In genomic region chr7:35036361-35037171, GRCh38 we compare ENCODE assay signal across 8 cellular contexts. TPM values are rescaled to one million over a fixed set of nuclear protein-coding genes. Genes with fewer than 3 reads are reported as not detected.
A peak's percentile ranks its signal among the peaks of the same experiment; 100 is the strongest.
DNase-seq lines count a peak whose midpoint lies in the region; ATAC-seq and TF ChIP-seq lines count a peak whose summit lies in the region.

No MANE protein-coding gene starts in this region.

- no peaks in the 10 kb centered on the region for H3K36me3 ChIP-seq in iPS DF 6.9 (ENCODE audit: control insufficient read depth, insufficient read depth, low read length)

- H3K4me3 Mint-ChIP-seq in T-helper 2 cell treated with Interferon-gamma antibody and Interleukin-4, amounts not matched to agents 5 μg/mL and 100 μg/mL, for 36 hours = peak overlapping the region; percentile 89
- peak overlapping the region; percentile 82 to 99 (median 92) for H3K4me3 Mint-ChIP-seq in brain

- ATAC-seq in GM21423 (IDR thresholded peaks at IDR 0.05; ENCODE audit: unreplicated experiment) (peak; percentile 15), sciatic nerve (peak; percentile 37)

- no peaks in the 10 kb centered on the region for H3K27me3 ChIP-seq in iPS DF 6.9 (ENCODE audit: control insufficient read depth, insufficient read depth, low read length)

- H3K36me3 Mint-ChIP-seq in T-helper 2 cell treated with Interferon-gamma antibody and Interleukin-4, amounts not matched to agents 5 μg/mL and 100 μg/mL, for 36 hours (ENCODE audit: low read depth) = peaks cover 2% of the 10 kb centered on the region
- no peaks in the 10 kb centered on the region for H3K36me3 Mint-ChIP-seq in brain

- H3K4me1 ChIP-seq in iPS DF 6.9 (ENCODE audit: control insufficient read depth, insufficient read depth, low read length) = peaks cover 2% of the 10 kb centered on the region; the same call in 1 of the 2 replicates

- DNase-seq in COLO668 (lab: John Stamatoyannopoulos, UW; ENCODE audit: unreplicated experiment) (peak; percentile 83), LHCN-M2 (ENCODE audit: low read depth) (peak; percentile 71), iPS DF 6.9 (ENCODE audit: low read depth, low spot score) (no peak), sciatic nerve (ENCODE audit: low spot score) (peak; percentile 75), NCI-H1436 treated with DMSO at 0.1 percent for 48 hours (lab: John Stamatoyannopoulos, UW) (no peak)
- DNase-seq in T-helper 2 cell treated with Interferon-gamma antibody and Interleukin-4, amounts not matched to agents 5 μg/mL and 100 μg/mL, for 36 hours (ENCODE audit: low spot score) = peak; percentile 29

- intact Hi-C loops in sciatic nerve (cut with DNase I) = no loop called here

- H3K27ac Mint-ChIP-seq in T-helper 2 cell treated with Interferon-gamma antibody and Interleukin-4, amounts not matched to agents 5 μg/mL and 100 μg/mL, for 36 hours = peak overlapping the region; percentile 89
- H3K27ac Mint-ChIP-seq in brain = peak overlapping the region; percentile 10 to 96 (median 77)

- H3K4me1 Mint-ChIP-seq in T-helper 2 cell treated with Interferon-gamma antibody and Interleukin-4, amounts not matched to agents 5 μg/mL and 100 μg/mL, for 36 hours (ENCODE audit: low read depth) = peaks cover 22% of the 10 kb centered on the region
- H3K4me1 Mint-ChIP-seq in brain = peaks cover 28% of the 10 kb centered on the region

- H3K27ac ChIP-seq in iPS DF 6.9 (ENCODE audit: low read length) = no peak overlapping the region

- no peaks in the 10 kb centered on the region for H3K9me3 Mint-ChIP-seq in T-helper 2 cell treated with Interferon-gamma antibody and Interleukin-4, amounts not matched to agents 5 μg/mL and 100 μg/mL, for 36 hours
- H3K9me3 Mint-ChIP-seq in brain = no peaks in the 10 kb centered on the region

- H3K4me3 ChIP-seq in iPS DF 6.9 (ENCODE audit: low read length) = peak overlapping the region; percentile 64

- H3K27me3 Mint-ChIP-seq in T-helper 2 cell treated with Interferon-gamma antibody and Interleukin-4, amounts not matched to agents 5 μg/mL and 100 μg/mL, for 36 hours (ENCODE audit: low read depth) = peaks cover 22% of the 10 kb centered on the region
- H3K27me3 Mint-ChIP-seq in brain = no peaks in the 10 kb centered on the region

- no CpG with 5 or more reads among the region's 61 CpGs for WGBS in iPS DF 6.9 (ENCODE audit: insufficient coverage, insufficient read length)

- no peaks in the 10 kb centered on the region for H3K9me3 ChIP-seq in iPS DF 6.9 (ENCODE audit: control insufficient read depth, insufficient read depth, low read length)

- TF ChIP-seq CTCF in brain (conservative IDR thresholded peaks at IDR 0.05) = peak in 1 of 2 experiments; percentile 15

RNA-seq across cellular contexts. Expression of gene DPY19L1, which starts 0.7 kb away (rescaled TPM):
- total RNA-seq in LHCN-M2 (2014; rRNA removed) (74.4 and 81.7 TPM in 2 replicates), sciatic nerve (29.9 TPM)
- polyA plus RNA-seq in LHCN-M2 (2012) = 16.4 TPM
- polyA plus RNA-seq in brain (ENCODE audit: insufficient read depth, low read depth, low replicate concordance) = 7.0 TPM

Comparison
In these comparisons a context has a peak if more than half of its experiments do, and no peak if none do; other contexts are left out.
1. DNase-seq: peak in COLO668 (single experiment), LHCN-M2 (single experiment), T-helper 2 cell treated with Interferon-gamma antibody and Interleukin-4, amounts not matched to agents 5 μg/mL and 100 μg/mL, for 36 hours (single experiment) and sciatic nerve (single experiment); none in iPS DF 6.9 (single experiment) and NCI-H1436 treated with DMSO at 0.1 percent for 48 hours (single experiment).